Comparison of ENCODE assay signal across 33 cellular contexts in the genomic region with DNA sequence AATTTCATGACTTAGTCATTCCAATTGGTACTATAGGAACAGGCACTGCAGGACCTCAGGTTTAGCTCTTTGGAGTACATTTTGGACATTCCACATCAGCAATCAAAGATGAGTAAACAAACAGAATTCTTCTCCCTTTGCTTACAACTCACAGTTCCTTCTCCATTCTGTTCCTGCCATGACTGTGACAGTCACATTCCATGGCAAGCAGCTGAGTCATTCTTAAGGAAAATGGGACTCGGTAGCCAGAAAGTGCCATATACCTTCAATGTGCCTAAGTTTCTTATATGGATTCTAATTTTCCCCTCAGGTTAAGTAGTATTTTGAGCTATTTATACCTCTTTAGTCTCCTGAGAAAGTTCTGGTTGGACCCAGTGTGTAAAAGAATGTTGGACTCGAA. TPM values are rescaled to one million over a fixed set of nuclear protein-coding genes. Genes with fewer than 3 reads are reported as not detected.
"Had no signal": no experiment of that assay in that cellular context is flagged by ENCODE, and none has a peak within 500 bp of the region (broad histone marks: within the 10 kb centered on the region; RNA-seq: fewer than 3 reads in every experiment).

No MANE protein-coding gene starts in this region.

- H3K9me3 ChIP-seq: ascending aorta, breast epithelium, colonic mucosa, esophagus muscularis mucosa, gastrocnemius medialis had no signal

- DNase-seq: activated CD4-positive, alpha-beta memory T cell treated with anti-CD3 and anti-CD28 coated beads for 36 hours; activated CD4-positive, alpha-beta T cell treated with anti-CD3 and anti-CD28 coated beads for 36 hours; activated CD4-positive, alpha-beta T cell treated with anti-CD3 and anti-CD28 coated beads, Interleukin-2, amount 10 ng/mL, durations not matched to agents 24 days and 14 days; activated CD4-positive, CD25-positive, alpha-beta regulatory T cell; activated CD4-positive, CD25-positive, alpha-beta regulatory T cell treated with anti-CD3 and anti-CD28 coated beads, Interleukin-2, amount 50 U/mL, for 72 hours; activated CD8-positive, alpha-beta memory T cell treated with anti-CD3 and anti-CD28 coated beads, Interleukin-2, amount 10 ng/mL, durations not matched to agents 7 days and 5 days; activated CD8-positive, alpha-beta memory T cell treated with anti-CD3 and anti-CD28 coated beads, Interleukin-2, amount 50 U/mL, for 4 hours; activated CD8-positive, alpha-beta T cell treated with anti-CD3 and anti-CD28 coated beads, Interleukin-2, amount 10 ng/mL, durations not matched to agents 7 days and 5 days; activated gamma-delta T cell; activated naive CD4-positive, alpha-beta T cell; activated naive CD4-positive, alpha-beta T cell treated with anti-CD3 and anti-CD28 coated beads, Interleukin-2, amount 10 ng/mL, durations not matched to agents 7 days and 5 days; activated naive CD8-positive, alpha-beta T cell treated with anti-CD3 and anti-CD28 coated beads, Interleukin-2, amount 10 ng/mL, durations not matched to agents 7 days and 5 days; activated T-cell treated with anti-CD3 and anti-CD28 coated beads, Interleukin-2, amount 50 U/mL, for 1 hour; activated T-cell treated with anti-CD3 and anti-CD28 coated beads, Interleukin-2, amount 50 U/mL, for 72 hours; central memory CD4-positive, alpha-beta T cell; cerebellar nuclear complex; colonic mucosa; dorsolateral prefrontal cortex; effector memory CD4-positive, alpha-beta T cell; endodermal cell; erythroblast; foreskin keratinocyte; gastrocnemius medialis; glutamatergic neuron; T-helper 1 cell; T-helper 17 cell; T1000 had no signal

- H3K27ac ChIP-seq: ascending aorta, breast epithelium, cardiac muscle cell, colonic mucosa, dorsolateral prefrontal cortex, esophagus muscularis mucosa, foreskin keratinocyte, gastrocnemius medialis had no signal

- H3K4me1 ChIP-seq: ascending aorta, breast epithelium, colonic mucosa, esophagus muscularis mucosa, foreskin keratinocyte, gastrocnemius medialis had no signal

- H3K36me3 ChIP-seq: ascending aorta, breast epithelium, cardiac muscle cell, colonic mucosa, esophagus muscularis mucosa, gastrocnemius medialis had no signal

- H3K27me3 ChIP-seq: ascending aorta, cardiac muscle cell, colonic mucosa, gastrocnemius medialis had no signal

- H3K4me3 ChIP-seq: ascending aorta, breast epithelium, cardiac muscle cell, colonic mucosa, dorsolateral prefrontal cortex, esophagus muscularis mucosa, gastrocnemius medialis had no signal

RNA-seq across cellular contexts. Expression of gene CRCT1, which starts 25.6 kb away (rescaled TPM):
- total RNA-seq: activated CD4-positive, alpha-beta memory T cell treated with anti-CD3 and anti-CD28 coated beads for 36 hours; activated CD4-positive, alpha-beta T cell treated with anti-CD3 and anti-CD28 coated beads for 36 hours; activated CD4-positive, alpha-beta T cell treated with anti-CD3 and anti-CD28 coated beads, Interleukin-2, amount 10 ng/mL, durations not matched to agents 24 days and 14 days; activated CD8-positive, alpha-beta memory T cell treated with anti-CD3 and anti-CD28 coated beads for 36 hours; activated CD8-positive, alpha-beta memory T cell treated with anti-CD3 and anti-CD28 coated beads, Interleukin-2, amount 10 ng/mL, durations not matched to agents 7 days and 5 days; activated CD8-positive, alpha-beta T cell treated with anti-CD3 and anti-CD28 coated beads, Interleukin-2, amount 10 ng/mL, durations not matched to agents 7 days and 5 days; activated naive CD4-positive, alpha-beta T cell treated with anti-CD3 and anti-CD28 coated beads, Interleukin-2, amount 50 U/mL, for 72 hours; activated naive CD8-positive, alpha-beta T cell treated with anti-CD3 and anti-CD28 coated beads, Interleukin-2, amount 10 ng/mL, durations not matched to agents 7 days and 5 days; activated T-cell treated with anti-CD3 and anti-CD28 coated beads, Interleukin-2, amount 50 U/mL, for 72 hours; ascending aorta; breast epithelium; cardiac muscle cell; colonic mucosa; dorsolateral prefrontal cortex; endodermal cell; esophagus muscularis mucosa; gastrocnemius medialis; T-helper 17 cell had no signal
- polyA plus RNA-seq: cardiac muscle cell had no signal

RNA-seq across cellular contexts. Expression of gene LCE3E, which starts 26.7 kb away (rescaled TPM):
- total RNA-seq: activated CD4-positive, alpha-beta memory T cell treated with anti-CD3 and anti-CD28 coated beads for 36 hours; activated CD4-positive, alpha-beta T cell treated with anti-CD3 and anti-CD28 coated beads for 36 hours; activated CD4-positive, alpha-beta T cell treated with anti-CD3 and anti-CD28 coated beads, Interleukin-2, amount 10 ng/mL, durations not matched to agents 24 days and 14 days; activated CD8-positive, alpha-beta memory T cell treated with anti-CD3 and anti-CD28 coated beads for 36 hours; activated CD8-positive, alpha-beta memory T cell treated with anti-CD3 and anti-CD28 coated beads, Interleukin-2, amount 10 ng/mL, durations not matched to agents 7 days and 5 days; activated CD8-positive, alpha-beta T cell treated with anti-CD3 and anti-CD28 coated beads, Interleukin-2, amount 10 ng/mL, durations not matched to agents 7 days and 5 days; activated naive CD4-positive, alpha-beta T cell treated with anti-CD3 and anti-CD28 coated beads, Interleukin-2, amount 50 U/mL, for 72 hours; activated naive CD8-positive, alpha-beta T cell treated with anti-CD3 and anti-CD28 coated beads, Interleukin-2, amount 10 ng/mL, durations not matched to agents 7 days and 5 days; activated T-cell treated with anti-CD3 and anti-CD28 coated beads, Interleukin-2, amount 50 U/mL, for 72 hours; ascending aorta; breast epithelium; cardiac muscle cell; colonic mucosa; dorsolateral prefrontal cortex; endodermal cell; esophagus muscularis mucosa; gastrocnemius medialis; T-helper 17 cell had no signal
- polyA plus RNA-seq: cardiac muscle cell had no signal

RNA-seq across cellular contexts. Expression of gene LCE5A, which starts 29.3 kb away (rescaled TPM):
- total RNA-seq: activated CD4-positive, alpha-beta memory T cell treated with anti-CD3 and anti-CD28 coated beads for 36 hours; activated CD4-positive, alpha-beta T cell treated with anti-CD3 and anti-CD28 coated beads for 36 hours; activated CD4-positive, alpha-beta T cell treated with anti-CD3 and anti-CD28 coated beads, Interleukin-2, amount 10 ng/mL, durations not matched to agents 24 days and 14 days; activated CD8-positive, alpha-beta memory T cell treated with anti-CD3 and anti-CD28 coated beads for 36 hours; activated CD8-positive, alpha-beta memory T cell treated with anti-CD3 and anti-CD28 coated beads, Interleukin-2, amount 10 ng/mL, durations not matched to agents 7 days and 5 days; activated CD8-positive, alpha-beta T cell treated with anti-CD3 and anti-CD28 coated beads, Interleukin-2, amount 10 ng/mL, durations not matched to agents 7 days and 5 days; activated naive CD4-positive, alpha-beta T cell treated with anti-CD3 and anti-CD28 coated beads, Interleukin-2, amount 50 U/mL, for 72 hours; activated naive CD8-positive, alpha-beta T cell treated with anti-CD3 and anti-CD28 coated beads, Interleukin-2, amount 10 ng/mL, durations not matched to agents 7 days and 5 days; activated T-cell treated with anti-CD3 and anti-CD28 coated beads, Interleukin-2, amount 50 U/mL, for 72 hours; ascending aorta; breast epithelium; cardiac muscle cell; colonic mucosa; endodermal cell; esophagus muscularis mucosa; foreskin keratinocyte; gastrocnemius medialis; T-helper 17 cell had no signal
- polyA plus RNA-seq: cardiac muscle cell, foreskin keratinocyte had no signal

RNA-seq across cellular contexts. Expression of gene LCE3D, which starts 40.4 kb away (rescaled TPM):
- total RNA-seq: activated CD4-positive, alpha-beta memory T cell treated with anti-CD3 and anti-CD28 coated beads for 36 hours; activated CD4-positive, alpha-beta T cell treated with anti-CD3 and anti-CD28 coated beads for 36 hours; activated CD4-positive, alpha-beta T cell treated with anti-CD3 and anti-CD28 coated beads, Interleukin-2, amount 10 ng/mL, durations not matched to agents 24 days and 14 days; activated CD8-positive, alpha-beta memory T cell treated with anti-CD3 and anti-CD28 coated beads for 36 hours; activated CD8-positive, alpha-beta memory T cell treated with anti-CD3 and anti-CD28 coated beads, Interleukin-2, amount 10 ng/mL, durations not matched to agents 7 days and 5 days; activated CD8-positive, alpha-beta T cell treated with anti-CD3 and anti-CD28 coated beads, Interleukin-2, amount 10 ng/mL, durations not matched to agents 7 days and 5 days; activated naive CD4-positive, alpha-beta T cell treated with anti-CD3 and anti-CD28 coated beads, Interleukin-2, amount 50 U/mL, for 72 hours; activated naive CD8-positive, alpha-beta T cell treated with anti-CD3 and anti-CD28 coated beads, Interleukin-2, amount 10 ng/mL, durations not matched to agents 7 days and 5 days; activated T-cell treated with anti-CD3 and anti-CD28 coated beads, Interleukin-2, amount 50 U/mL, for 72 hours; ascending aorta; breast epithelium; cardiac muscle cell; colonic mucosa; dorsolateral prefrontal cortex; endodermal cell; esophagus muscularis mucosa; gastrocnemius medialis; T-helper 17 cell had no signal
- polyA plus RNA-seq: cardiac muscle cell had no signal
